Comparison of ENCODE assay signal across 12 cellular contexts in the genomic region with DNA sequence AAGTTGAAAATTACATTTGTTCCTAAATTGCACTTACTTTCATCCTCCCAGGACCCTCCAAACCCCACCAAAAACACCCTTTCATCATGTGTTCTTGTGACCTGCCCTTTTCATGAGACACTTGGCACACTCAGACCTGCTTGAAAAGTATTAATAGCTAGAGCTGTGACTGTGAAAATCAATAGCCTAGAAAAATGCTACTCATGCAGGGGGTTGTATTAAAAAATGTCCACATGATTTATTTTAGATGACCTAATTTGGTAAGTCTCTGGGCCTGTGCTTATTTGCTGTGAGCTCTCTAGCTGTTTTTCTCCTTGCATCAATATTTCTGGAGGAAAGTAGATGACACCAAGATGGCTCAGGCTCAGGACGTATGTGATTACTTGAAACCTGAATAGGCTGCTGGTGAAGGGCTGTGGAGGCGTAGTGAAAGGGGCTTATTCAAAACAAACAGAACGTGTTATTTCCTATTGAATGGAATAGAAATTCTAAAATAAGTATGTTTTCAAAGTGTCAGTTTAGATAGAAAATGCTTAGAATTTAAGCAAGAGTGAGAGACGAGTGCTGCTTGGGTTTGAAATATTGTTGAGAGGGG. TPM values are rescaled to one million over a fixed set of nuclear protein-coding genes. Genes with fewer than 3 reads are reported as not detected.
DNase-seq lines count a peak whose midpoint lies in the region; ATAC-seq, FAIRE-seq and TF ChIP-seq lines count a peak whose summit lies in the region.
"Had no signal": no experiment of that assay in that cellular context is flagged by ENCODE, and none has a peak within 500 bp of the region (broad histone marks: within the 10 kb centered on the region; RNA-seq: fewer than 3 reads in every experiment).

No MANE protein-coding gene starts in this region.

- H4K20me1 ChIP-seq in HepG2 (ENCODE audit: insufficient read depth, low read length) = no peaks in the 10 kb centered on the region

- CTCF ChIA-PET in HepG2 (lab: Yijun Ruan, JAX; ENCODE audit: low intra/inter-chr PET ratio, low total read pairs) = interaction anchor here (0.9 to 3.9 kb wide), 4 partner anchors 229 to 360 kb away, joined by 3 to 33 read pairs (median 9); no protein-coding TSS in a partner anchor

- TF ChIP-seq EP300 in HepG2 (IDR thresholded peaks at IDR 0.05; ENCODE audit: low read depth in 2 of 2, low read length in 2 of 2) (no peak), HepG2 (CRISPR knock-in tag; IDR thresholded peaks at IDR 0.05; ENCODE audit: borderline replicate concordance) (no peak)

- H2AFZ ChIP-seq in HepG2 (ENCODE audit: low read length) = no peak overlapping the region

- BruUV-seq in HepG2 (replicated peaks; lab: Mats Ljungman, UMichigan) = no TSS peak

- H3K4me3 Mint-ChIP-seq in nephron progenitor cell = peak overlapping the region; percentile 17
- H3K4me3 Mint-ChIP-seq: activated CD4-positive, alpha-beta T cell treated with anti-CD3 and anti-CD28 coated beads for 36 hours; activated T-cell treated with anti-CD3 and anti-CD28 coated beads, Interleukin-2, amount 50 U/mL, for 72 hours; naive B cell had no signal

- in situ Hi-C loops in HepG2 (cut with HindIII; ENCODE audit: extremely low pct_ligation_motif_present, low pct_unique_long_range_greater_than_20kb) = loop anchor here (5.0 to 25.0 kb wide), 3 partner anchors 227 to 985 kb away; no protein-coding TSS in a partner anchor

- H3K79me2 ChIP-seq in HepG2 (ENCODE audit: insufficient read depth, low read length) = no peaks in the 10 kb centered on the region

- no peaks in the 10 kb centered on the region for H3K36me3 ChIP-seq in thoracic aorta
- no peaks in the 10 kb centered on the region for H3K36me3 ChIP-seq in HepG2 (replicated peaks in 1 of 2; ENCODE audit: control insufficient read depth in 1 of 2, insufficient read depth in 2 of 2, low read length in 2 of 2)
- H3K36me3 ChIP-seq: brain microvascular endothelial cell, MG63 had no signal

- H3K4me1 ChIP-seq in thoracic aorta (ENCODE audit: control insufficient read depth in 1 of 2, low read depth in 2 of 2) (peaks cover 34 to 71% of the 10 kb centered on the region in 2 donors), HepG2 (ENCODE audit: insufficient read depth, low read length) (no peaks in the 10 kb centered on the region)

- no peaks in the 10 kb centered on the region for H3K27me3 ChIP-seq in thoracic aorta (replicated peaks; ENCODE audit: insufficient read depth)
- no peaks in the 10 kb centered on the region for H3K27me3 ChIP-seq in HepG2 (ENCODE audit: control insufficient read depth in 1 of 2, insufficient read depth in 2 of 2, low read length in 2 of 2)
- H3K27me3 ChIP-seq: brain microvascular endothelial cell, MG63 had no signal

- peak; percentile 56 for ATAC-seq in HG03066 (IDR thresholded peaks at IDR 0.05; ENCODE audit: low read depth, unreplicated experiment)
- no peak for ATAC-seq in thoracic aorta (ENCODE audit: insufficient number of reproducible peaks, low FRiP score, low read depth)
- no peak for ATAC-seq in HepG2

- intact Hi-C loops in HepG2 (cut with micrococcal nuclease; ENCODE audit: unreplicated experiment) = loop anchor here (1.0 to 10.0 kb wide), 8 partner anchors 155 to 987 kb away; partner anchors contain the start of gene TIPARP

- DNase-seq in cerebellar cortex (ENCODE audit: low spot score) (peak; percentile 12), nephron progenitor cell (no peak), thoracic aorta (ENCODE audit: low spot score) (no peak), AG20443 (ENCODE audit: low spot score) (no peak), NOMO-1 treated with dmso at 0.1 percent for 144 hours (lab: John Stamatoyannopoulos, UW; ENCODE audit: unreplicated experiment) (no peak), HepG2 (ENCODE audit: low spot score) (no peak)

- WGBS in HepG2 (ENCODE audit: low lambda C conversion rate) = 12% methylated on average over 4 of the region's 4 CpGs

- H3K27ac ChIP-seq in thoracic aorta (peak overlapping the region; percentile 78 to 81), HepG2 (ENCODE audit: extremely low read length, insufficient read depth, low read length) (no peak overlapping the region)
- H3K27ac ChIP-seq: brain microvascular endothelial cell had no signal

- H3K4me1 Mint-ChIP-seq in nephron progenitor cell = peaks cover 52% of the 10 kb centered on the region
- H3K4me1 Mint-ChIP-seq: activated CD4-positive, alpha-beta T cell treated with anti-CD3 and anti-CD28 coated beads for 36 hours had no signal

- TF ChIP-seq CTCF in nephron progenitor cell (IDR thresholded peaks at IDR 0.05) (no peak), thoracic aorta (IDR thresholded peaks at IDR 0.05) (no peak), HepG2 (CRISPR knock-in tag; IDR thresholded peaks at IDR 0.05) (no peak)

- no peak for TF ChIP-seq RAD21 in HepG2 (CRISPR knock-in tag; IDR thresholded peaks at IDR 0.05)

- FAIRE-seq in HepG2 (lab: Jason Lieb, UNC) = no peak

- H3K4me3 ChIP-seq in thoracic aorta (peak overlapping the region; percentile 44), HepG2 (replicated peaks in 1 of 3; ENCODE audit: insufficient read depth in 1 of 3, low read depth in 2 of 3, low read length in 3 of 3) (peak overlapping the region in 1 of 3 experiments; percentile 5; a peak in 1 of 6 replicates)
- H3K4me3 ChIP-seq: MG63 had no signal

- peaks cover 12% of the 10 kb centered on the region for H3K9me3 Mint-ChIP-seq in nephron progenitor cell
- H3K9me3 Mint-ChIP-seq: activated T-cell treated with anti-CD3 and anti-CD28 coated beads, Interleukin-2, amount 50 U/mL, for 72 hours; naive B cell had no signal

- H3K9me3 ChIP-seq in thoracic aorta = no peaks in the 10 kb centered on the region
- no peaks in the 10 kb centered on the region for H3K9me3 ChIP-seq in HepG2 (ENCODE audit: low read length)
- H3K9me3 ChIP-seq: MG63 had no signal

- no peak for TF ChIP-seq POLR2A in HepG2 (IDR thresholded peaks at IDR 0.05; ENCODE audit: insufficient read depth in 1 of 2, low read depth in 2 of 2, low read length in 2 of 2)

- peaks cover under 1% of the 10 kb centered on the region for H3K36me3 Mint-ChIP-seq in nephron progenitor cell (ENCODE audit: low read depth)
- H3K36me3 Mint-ChIP-seq: naive B cell had no signal

- POLR2A ChIA-PET in HepG2 (lab: Yijun Ruan, JAX) = interaction anchor here (1.0 kb wide), 1 partner anchor 386 kb away, joined by 4 read pairs; no protein-coding TSS in a partner anchor

- no peak overlapping the region for H3K9ac ChIP-seq in HepG2 (ENCODE audit: insufficient read depth, low read depth, low read length)

- no peak overlapping the region for H3K4me2 ChIP-seq in HepG2 (ENCODE audit: low read depth, low read length)

- no peaks in the 10 kb centered on the region for H3K27me3 Mint-ChIP-seq in nephron progenitor cell (ENCODE audit: low read depth, poor library complexity)

- H3K27ac Mint-ChIP-seq in nephron progenitor cell = peak overlapping the region; percentile 74
- H3K27ac Mint-ChIP-seq: activated CD4-positive, alpha-beta T cell treated with anti-CD3 and anti-CD28 coated beads for 36 hours; activated T-cell treated with anti-CD3 and anti-CD28 coated beads, Interleukin-2, amount 50 U/mL, for 72 hours had no signal

TF ChIP-seq in HepG2, 621 proteins besides CTCF, POLR2A, EP300 and RAD21 (continues in another document):
- TF ChIP-seq CEBPB (IDR thresholded peaks at IDR 0.05; ENCODE audit: borderline replicate concordance, low read depth, low read length) = no peak
- no peak for TF ChIP-seq SKI (IDR thresholded peaks at IDR 0.05; ENCODE audit: partially characterized antibody)
- no peak for TF ChIP-seq KDM1A (CRISPR knock-in tag; IDR thresholded peaks at IDR 0.05)
- no peak for TF ChIP-seq THRA (CRISPR knock-in tag; IDR thresholded peaks at IDR 0.05; ENCODE audit: borderline replicate concordance)
- TF ChIP-seq ZNF180 (CRISPR knock-in tag; IDR thresholded peaks at IDR 0.05; ENCODE audit: borderline replicate concordance, low read depth) = no peak
- TF ChIP-seq YEATS4 (CRISPR knock-in tag; IDR thresholded peaks at IDR 0.05; ENCODE audit: borderline replicate concordance) = no peak
- TF ChIP-seq NFKBIZ (CRISPR knock-in tag; IDR thresholded peaks at IDR 0.05) = no peak
- no peak for TF ChIP-seq PITX1 (CRISPR knock-in tag; IDR thresholded peaks at IDR 0.05)
- no peak for TF ChIP-seq REPIN1 (CRISPR knock-in tag; IDR thresholded peaks at IDR 0.05; ENCODE audit: borderline replicate concordance, low read depth)

RNA-seq across cellular contexts. Expression of gene KCNAB1, which starts 29.5 kb away (rescaled TPM):
- total RNA-seq in thoracic aorta (10 to 100 TPM; 12.2 to 14.2 TPM), HepG2 (2016; rRNA removed; fragmentation: Illumina TruSeq; extraction: Trizol) (not detected in 2 replicates)
- not detected in 2 replicates for total RNA-seq in HepG2 (2016; cell fraction: cytosol; rRNA removed; fragmentation: Illumina TruSeq; extraction: Trizol; ENCODE audit: low read depth)
- total RNA-seq in HepG2 (2016; cell fraction: insoluble cytoplasmic fraction; rRNA removed; fragmentation: Illumina TruSeq; extraction: Trizol) = not detected in 2 replicates
- total RNA-seq in HepG2 (2016; cell fraction: membrane; rRNA removed; fragmentation: Illumina TruSeq; extraction: Trizol) = not detected in 2 replicates
- not detected in 2 replicates for total RNA-seq in HepG2 (2016; cell fraction: nucleus; rRNA removed; fragmentation: Illumina TruSeq; extraction: Trizol)
- polyA plus RNA-seq in HepG2 (2011; rRNA removed) = not detected in 2 replicates
- polyA plus RNA-seq in HepG2 (2011; cell fraction: cytosol; rRNA removed) = not detected in 2 replicates
- not detected in 2 replicates for polyA plus RNA-seq in HepG2 (2011; cell fraction: nucleus; rRNA removed)
- polyA plus RNA-seq in HepG2 (2012) = 0.15 and 0.16 TPM in 2 replicates
- not detected in 2 replicates for polyA plus RNA-seq in HepG2 (2016; cell fraction: cytosol; fragmentation: Illumina TruSeq; extraction: Trizol; ENCODE audit: low read depth)
- not detected in 2 replicates for polyA plus RNA-seq in HepG2 (2016; cell fraction: insoluble cytoplasmic fraction; fragmentation: Illumina TruSeq; extraction: Trizol; ENCODE audit: low read depth)
- polyA plus RNA-seq in HepG2 (2016; cell fraction: membrane; fragmentation: Illumina TruSeq; extraction: Trizol; ENCODE audit: low read depth) = not detected in 2 replicates
- polyA plus RNA-seq in HepG2 (2016; cell fraction: nucleus; fragmentation: Illumina TruSeq; extraction: Trizol; ENCODE audit: insufficient read depth, low read depth) = not detected in 2 replicates
- polyA minus RNA-seq in HepG2 (2011; rRNA and poly(A)+ RNA removed; ENCODE audit: low replicate concordance) = not detected in 2 replicates
- not detected in 2 replicates for polyA minus RNA-seq in HepG2 (2011; cell fraction: cytosol; rRNA and poly(A)+ RNA removed)
- polyA minus RNA-seq in HepG2 (2011; cell fraction: nucleus; rRNA and poly(A)+ RNA removed) = 0.12 and 0.13 TPM in 2 replicates
- total RNA-seq: activated CD4-positive, alpha-beta T cell treated with anti-CD3 and anti-CD28 coated beads for 36 hours; activated T-cell treated with anti-CD3 and anti-CD28 coated beads, Interleukin-2, amount 50 U/mL, for 72 hours had no signal

Comparison
In these comparisons a context has a peak if more than half of its experiments do, and no peak if none do; other contexts are left out.
1. RNA of gene KCNAB1, which starts 29.5 kb away (total RNA-seq): 12.2 to 14.2 TPM in thoracic aorta; not detected in HepG2; every median in the first group is over 10 times any median in the second.